27 cellular contexts compared by ENCODE assay signal in the genomic region with DNA sequence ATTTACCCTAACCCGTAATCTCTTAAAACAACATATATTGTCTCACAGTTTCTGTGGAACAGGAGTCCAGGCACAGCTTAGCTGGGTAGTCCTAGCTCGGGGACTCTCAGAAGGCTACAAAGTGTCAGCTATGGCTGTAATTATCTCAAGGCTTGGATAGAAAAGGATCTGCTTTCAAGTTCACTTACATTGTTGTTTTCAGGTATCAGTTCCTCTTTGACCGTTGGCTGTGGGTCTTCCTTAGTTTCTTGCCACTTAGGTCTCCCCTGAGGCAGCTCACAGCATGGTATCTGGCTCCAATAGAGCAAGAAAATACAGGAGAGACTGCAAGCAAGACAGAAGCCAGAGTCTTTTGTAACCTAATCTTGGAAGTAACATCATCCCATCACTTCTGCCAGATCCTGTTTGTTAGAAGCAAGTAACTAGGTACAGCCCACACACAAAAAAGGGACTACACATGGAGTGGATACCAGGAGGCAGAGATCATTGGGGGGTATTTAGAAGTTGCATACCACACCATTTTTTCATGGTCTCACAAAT.
"Had no signal": no experiment of that assay in that cellular context is flagged by ENCODE, and none has a peak within 500 bp of the region (broad histone marks: within the 10 kb centered on the region; RNA-seq: fewer than 3 reads in every experiment).

No MANE protein-coding gene starts in this region.

- H3K27ac Mint-ChIP-seq: activated naive CD8-positive, alpha-beta T cell; natural killer cell had no signal

- H3K9me3 ChIP-seq: adrenal gland, body of pancreas, colonic mucosa, gastroesophageal sphincter, left lung, lower lobe of right lung, transverse colon had no signal

- H3K36me3 Mint-ChIP-seq: activated naive CD8-positive, alpha-beta T cell had no signal

- H3K4me1 Mint-ChIP-seq: natural killer cell had no signal

- H3K27me3 Mint-ChIP-seq: activated naive CD8-positive, alpha-beta T cell had no signal

- H3K4me3 ChIP-seq: adrenal gland, body of pancreas, colonic mucosa, gastroesophageal sphincter, left lung, lower lobe of right lung, transverse colon had no signal

- ATAC-seq: activated CD4-positive, CD25-positive, alpha-beta regulatory T cell treated with anti-CD3 and anti-CD28 coated beads, Interleukin-2, amount 50 U/mL, for 24 hours; body of pancreas; gastroesophageal sphincter; left lung; lower lobe of right lung; natural killer cell; right cardiac atrium had no signal

- H3K36me3 ChIP-seq: adrenal gland, colonic mucosa, gastroesophageal sphincter, left lung, lower lobe of right lung, transverse colon had no signal

- H3K4me3 Mint-ChIP-seq: activated naive CD8-positive, alpha-beta T cell; natural killer cell had no signal

- H3K27me3 ChIP-seq: adrenal gland, body of pancreas, colonic mucosa, gastroesophageal sphincter, left lung, transverse colon had no signal

- H3K27ac ChIP-seq: adrenal gland, body of pancreas, colonic mucosa, epithelial cell of prostate, gastroesophageal sphincter, left lung, lower lobe of right lung, transverse colon, VCaP had no signal

- H3K4me1 ChIP-seq: adrenal gland, colonic mucosa, gastroesophageal sphincter, left lung, lower lobe of right lung, transverse colon had no signal

- DNase-seq: activated CD4-positive, alpha-beta T cell treated with anti-CD3 and anti-CD28 coated beads for 48 hours; activated CD4-positive, alpha-beta T cell treated with anti-CD3 and anti-CD28 coated beads, Interleukin-2, amount 50 U/mL, for 48 hours; activated CD8-positive, alpha-beta memory T cell treated with anti-CD3 and anti-CD28 coated beads for 24 hours; activated effector memory CD4-positive, alpha-beta T cell treated with Interleukin-2 at 50 U/mL for 16 hours; activated naive CD4-positive, alpha-beta T cell treated with Interleukin-2 at 50 U/mL for 16 hours; adrenal gland; aorta; body of pancreas; colonic mucosa; effector CD8-positive, alpha-beta T cell; head of caudate nucleus; hypothalamus; kidney glomerular epithelial cell; left lung; lower lobe of right lung; mesenchymal stem cell; natural killer cell; right cardiac atrium; stimulated activated CD4-positive, alpha-beta T cell treated with anti-CD3 and anti-CD28 coated beads, Interleukin-15, amount 100 ng/mL, for 24 hours; stimulated activated CD4-positive, alpha-beta T cell treated with anti-CD3 and anti-CD28 coated beads, Interleukin-2, amount 100 ng/mL, for 24 hours; stimulated activated naive CD4-positive, alpha-beta T cell; transverse colon had no signal
